16 cellular contexts compared by ENCODE assay signal in genomic region chr12:71872999-71873398, GRCh38.
DNase-seq lines count a peak whose midpoint lies in the region; ATAC-seq, FAIRE-seq and TF ChIP-seq lines count a peak whose summit lies in the region.
"Had no signal": no experiment of that assay in that cellular context is flagged by ENCODE, and none has a peak within 500 bp of the region (broad histone marks: within the 10 kb centered on the region; RNA-seq: fewer than 3 reads in every experiment).

No MANE protein-coding gene starts in this region.

- H3K4me1 Mint-ChIP-seq in activated naive CD8-positive, alpha-beta T cell (ENCODE audit: low read depth), result peaks cover 42% of the 10 kb centered on the region
- peaks cover 27% of the 10 kb centered on the region for H3K4me1 Mint-ChIP-seq in activated naive CD8-positive, alpha-beta T cell treated with anti-CD3 and anti-CD28 coated beads, Interleukin-2, amount 50 U/mL, for 24 hours

- no peaks in the 10 kb centered on the region for H3K9me3 Mint-ChIP-seq in activated naive CD8-positive, alpha-beta T cell (ENCODE audit: low read depth)
- no peaks in the 10 kb centered on the region for H3K9me3 Mint-ChIP-seq in activated naive CD8-positive, alpha-beta T cell treated with anti-CD3 and anti-CD28 coated beads, Interleukin-2, amount 50 U/mL, for 24 hours
- H3K9me3 Mint-ChIP-seq: CD4-positive, alpha-beta T cell; HFFc6 had no signal

- H3K27me3 Mint-ChIP-seq in activated naive CD8-positive, alpha-beta T cell, result no peaks in the 10 kb centered on the region
- H3K27me3 Mint-ChIP-seq in activated naive CD8-positive, alpha-beta T cell treated with anti-CD3 and anti-CD28 coated beads, Interleukin-2, amount 50 U/mL, for 24 hours, result no peaks in the 10 kb centered on the region
- H3K27me3 Mint-ChIP-seq: CD4-positive, alpha-beta T cell had no signal

- no peak for TF ChIP-seq POLR2A in erythroblast (IDR thresholded peaks at IDR 0.05; ENCODE audit: low read length)

- H3K4me3 Mint-ChIP-seq in activated naive CD8-positive, alpha-beta T cell, result no peak overlapping the region
- H3K4me3 Mint-ChIP-seq in activated naive CD8-positive, alpha-beta T cell treated with anti-CD3 and anti-CD28 coated beads, Interleukin-2, amount 50 U/mL, for 24 hours, result no peak overlapping the region
- H3K4me3 Mint-ChIP-seq: CD4-positive, alpha-beta T cell; HFFc6 had no signal

- ATAC-seq in activated naive CD8-positive, alpha-beta T cell treated with anti-CD3 and anti-CD28 coated beads, Interleukin-2, amount 50 U/mL, for 24 hours, result no peak
- ATAC-seq in GM21717 (IDR thresholded peaks at IDR 0.05; ENCODE audit: unreplicated experiment), result no peak
- ATAC-seq: HepG2 had no signal

- peak overlapping the region; percentile 59 for H3K27ac Mint-ChIP-seq in activated naive CD8-positive, alpha-beta T cell
- no peak overlapping the region for H3K27ac Mint-ChIP-seq in activated naive CD8-positive, alpha-beta T cell treated with anti-CD3 and anti-CD28 coated beads, Interleukin-2, amount 50 U/mL, for 24 hours
- H3K27ac Mint-ChIP-seq: CD4-positive, alpha-beta T cell; HFFc6 had no signal

- FAIRE-seq in islet of Langerhans (lab: Jason Lieb, UNC), result peak; percentile 9
- FAIRE-seq: GM12892, HepG2, HTR-8/SVneo had no signal

- H3K36me3 Mint-ChIP-seq in activated naive CD8-positive, alpha-beta T cell, result peaks cover 18% of the 10 kb centered on the region
- H3K36me3 Mint-ChIP-seq in activated naive CD8-positive, alpha-beta T cell treated with anti-CD3 and anti-CD28 coated beads, Interleukin-2, amount 50 U/mL, for 24 hours (ENCODE audit: low read depth), result peaks cover 27% of the 10 kb centered on the region

- no peak for DNase-seq in activated naive CD8-positive, alpha-beta T cell treated with anti-CD3 and anti-CD28 coated beads, Interleukin-2, amount 50 U/mL, for 24 hours
- DNase-seq in NCI-H82 (lab: John Stamatoyannopoulos, UW) (peak; percentile 45), erythroblast (lab: John Stamatoyannopoulos, UW) (no peak), C1 segment of cervical spinal cord (lab: John Stamatoyannopoulos, UW) (no peak)
- DNase-seq: Calu3; CD4-positive, alpha-beta T cell; DMS79; EL; HCEC 1CT; HFFc6 had no signal
